In genomic region chr7:39271386-39271785, GRCh38 we compare ENCODE assay signal across 8 cellular contexts.
DNase-seq lines count a peak whose midpoint lies in the region; ATAC-seq and TF ChIP-seq lines count a peak whose summit lies in the region.

No MANE protein-coding gene starts in this region.

- no peak overlapping the region for H3K4me3 ChIP-seq in upper lobe of right lung

- intact Hi-C loops in upper lobe of right lung (cut with DNase I): no loop called here

- H3K36me3 ChIP-seq in upper lobe of right lung: no peaks in the 10 kb centered on the region

- ATAC-seq in SK-N-SH treated with all-trans-retinoic acid at 6 μM for 48 hours (peak; percentile 54; the same call in 2 of the 3 replicates), upper lobe of right lung (peak; percentile 67), HG03095 (IDR thresholded peaks at IDR 0.05; ENCODE audit: unreplicated experiment) (no peak)

- H3K27me3 ChIP-seq in upper lobe of right lung: no peaks in the 10 kb centered on the region

- no peaks in the 10 kb centered on the region for H3K4me1 ChIP-seq in upper lobe of right lung

- no peak overlapping the region for H3K27ac ChIP-seq in upper lobe of right lung

- TF ChIP-seq CTCF in upper lobe of right lung (IDR thresholded peaks at IDR 0.05): no peak

- DNase-seq in NCI-H187 (lab: John Stamatoyannopoulos, UW) (peak; percentile 7 to 70), NCI-H187 treated with DMSO at 0.1 percent for 48 hours (lab: John Stamatoyannopoulos, UW) (no peak), iris pigment epithelial cell (ENCODE audit: low read depth) (peak; percentile 12), upper lobe of right lung (peak; percentile 85), Kasumi-1 (lab: John Stamatoyannopoulos, UW) (no peak)
- DNase-seq in stimulated activated CD4-positive, alpha-beta T cell treated with anti-CD3 and anti-CD28 coated beads, Interleukin-12 subunit alpha, Interleukin-12 subunit beta, amount 100 ng/mL, for 4 hours: no peak

- no peaks in the 10 kb centered on the region for H3K9me3 ChIP-seq in upper lobe of right lung

TF ChIP-seq in SK-N-SH treated with all-trans-retinoic acid at 6 μM for 48 hours, 23 proteins besides CTCF, POLR2A, EP300 and RAD21:
- TF ChIP-seq TCF4 (CRISPR knock-in tag; IDR thresholded peaks at IDR 0.05; ENCODE audit: borderline replicate concordance): no peak
- TF ChIP-seq ZC3H10 (CRISPR knock-in tag; IDR thresholded peaks at IDR 0.05): no peak
- TF ChIP-seq ZFP3 (CRISPR knock-in tag; IDR thresholded peaks at IDR 0.05): no peak
- no peak for TF ChIP-seq RARB (CRISPR knock-in tag; IDR thresholded peaks at IDR 0.05)
- no peak for TF ChIP-seq TOX (CRISPR knock-in tag; IDR thresholded peaks at IDR 0.05; ENCODE audit: borderline replicate concordance)
- no peak for TF ChIP-seq PPARA (CRISPR knock-in tag; IDR thresholded peaks at IDR 0.05; ENCODE audit: borderline replicate concordance)
- TF ChIP-seq ZNF8 (CRISPR knock-in tag; IDR thresholded peaks at IDR 0.05): no peak
- no peak for TF ChIP-seq ARNTL (CRISPR knock-in tag; IDR thresholded peaks at IDR 0.05; ENCODE audit: borderline replicate concordance, low read depth)
- TF ChIP-seq SNAI2 (CRISPR knock-in tag; IDR thresholded peaks at IDR 0.05): no peak
- no peak for TF ChIP-seq PATZ1 (CRISPR knock-in tag; IDR thresholded peaks at IDR 0.05; ENCODE audit: borderline replicate concordance)
- TF ChIP-seq CREB5 (CRISPR knock-in tag; IDR thresholded peaks at IDR 0.05; ENCODE audit: low read depth): no peak

Comparison
In these comparisons a context has a peak if more than half of its experiments do, and no peak if none do; other contexts are left out.
1. DNase-seq: peak in NCI-H187 (2 of 2), iris pigment epithelial cell (single experiment) and upper lobe of right lung (single experiment); none in NCI-H187 treated with DMSO at 0.1 percent for 48 hours (single experiment), Kasumi-1 (0 of 2) and stimulated activated CD4-positive, alpha-beta T cell treated with anti-CD3 and anti-CD28 coated beads, Interleukin-12 subunit alpha, Interleukin-12 subunit beta, amount 100 ng/mL, for 4 hours (single experiment).